Comparison of ENCODE assay signal across 21 cellular contexts in genomic region chr1:150386546-150387080, GRCh38. TPM values are rescaled to one million over a fixed set of nuclear protein-coding genes. Genes with fewer than 3 reads are reported as not detected.
DNase-seq lines count a peak whose midpoint lies in the region; ATAC-seq and TF ChIP-seq lines count a peak whose summit lies in the region.
"Had no signal": no experiment of that assay in that cellular context is flagged by ENCODE, and none has a peak within 500 bp of the region (broad histone marks: within the 10 kb centered on the region; RNA-seq: fewer than 3 reads in every experiment).

No MANE protein-coding gene starts in this region.

- H3K36me3 Mint-ChIP-seq in activated T-helper 17 cell treated with anti-CD3 and anti-CD28 coated beads, Interleukin-2, amount 50 U/mL, for 72 hours (ENCODE audit: low read depth), result peaks cover 11% of the 10 kb centered on the region
- H3K36me3 Mint-ChIP-seq in nephron progenitor cell (ENCODE audit: low read depth), result peaks cover 4% of the 10 kb centered on the region

- H3K4me3 Mint-ChIP-seq in activated T-helper 17 cell treated with anti-CD3 and anti-CD28 coated beads, Interleukin-2, amount 50 U/mL, for 72 hours, result peak overlapping the region; percentile 17
- no peak overlapping the region for H3K4me3 Mint-ChIP-seq in nephron progenitor cell

- peak overlapping the region; percentile 63 for H3K4me3 ChIP-seq in KMS-11 (IDR thresholded peaks at IDR 0.05; ENCODE audit: insufficient read depth, low read depth, low read length)
- H3K4me3 ChIP-seq: BLaER1, gastrocnemius medialis, HAP-1, spleen, upper lobe of right lung had no signal

- H3K27me3 Mint-ChIP-seq in activated T-helper 17 cell treated with anti-CD3 and anti-CD28 coated beads, Interleukin-2, amount 50 U/mL, for 72 hours, result no peaks in the 10 kb centered on the region
- no peaks in the 10 kb centered on the region for H3K27me3 Mint-ChIP-seq in nephron progenitor cell (ENCODE audit: low read depth, poor library complexity)

- H2AFZ ChIP-seq in KMS-11 (ENCODE audit: low read depth), result no peak overlapping the region

- H3K4me2 ChIP-seq in KMS-11, result peak overlapping the region; percentile 73
- H3K4me2 ChIP-seq: BLaER1 had no signal

- H3K27me3 ChIP-seq in KMS-11 (ENCODE audit: insufficient read depth, low read depth), result no peaks in the 10 kb centered on the region
- H3K27me3 ChIP-seq: BLaER1, gastrocnemius medialis, spleen, upper lobe of right lung had no signal

- peaks cover 25% of the 10 kb centered on the region for H3K4me1 Mint-ChIP-seq in activated T-helper 17 cell treated with anti-CD3 and anti-CD28 coated beads, Interleukin-2, amount 50 U/mL, for 72 hours
- H3K4me1 Mint-ChIP-seq in nephron progenitor cell, result peaks cover 16% of the 10 kb centered on the region

- peaks cover 70% of the 10 kb centered on the region for H3K4me1 ChIP-seq in KMS-11 (ENCODE audit: low read depth, poor library complexity, severe bottlenecking)
- H3K4me1 ChIP-seq: BLaER1 had no signal

- peak overlapping the region; percentile 55 for H3K27ac Mint-ChIP-seq in activated T-helper 17 cell treated with anti-CD3 and anti-CD28 coated beads, Interleukin-2, amount 50 U/mL, for 72 hours
- H3K27ac Mint-ChIP-seq in nephron progenitor cell, result peak overlapping the region; percentile 60

- H3K36me3 ChIP-seq in KMS-11 (ENCODE audit: insufficient read depth), result no peaks in the 10 kb centered on the region
- H3K36me3 ChIP-seq: gastrocnemius medialis, HAP-1, upper lobe of right lung had no signal

- no peak for ATAC-seq in activated T-helper 17 cell treated with anti-CD3 and anti-CD28 coated beads, Interleukin-2, amount 50 U/mL, for 72 hours (replicated peaks)
- no peak for ATAC-seq in HG03039 (IDR thresholded peaks at IDR 0.05; ENCODE audit: unreplicated experiment)
- no peak for ATAC-seq in HG02938 (IDR thresholded peaks at IDR 0.05; ENCODE audit: unreplicated experiment)
- ATAC-seq: esophagus mucosa had no signal

- DNase-seq in NCI-H510A treated with DMSO at 0.1 percent for 48 hours (lab: John Stamatoyannopoulos, UW) (peak; percentile 7), NCI-H510A (lab: John Stamatoyannopoulos, UW) (no peak), nephron progenitor cell (no peak), DMS114 treated with DMSO at 0.1 percent for 48 hours (lab: John Stamatoyannopoulos, UW; ENCODE audit: unreplicated experiment) (no peak)
- DNase-seq: activated CD8-positive, alpha-beta memory T cell treated with anti-CD3 and anti-CD28 coated beads, Interleukin-2, amount 50 U/mL, for 4 hours; activated gamma-delta T cell treated with Interleukin-2 at 50 U/mL for 16 hours; central memory CD4-positive, alpha-beta T cell; gastrocnemius medialis; GF-D8; KG1; spleen; stimulated activated CD4-positive, alpha-beta T cell treated with anti-CD3 and anti-CD28 coated beads, Interleukin-4, amount 100 ng/mL, for 4 hours; upper lobe of right lung had no signal

- no peaks in the 10 kb centered on the region for H3K9me3 Mint-ChIP-seq in activated T-helper 17 cell treated with anti-CD3 and anti-CD28 coated beads, Interleukin-2, amount 50 U/mL, for 72 hours
- no peaks in the 10 kb centered on the region for H3K9me3 Mint-ChIP-seq in nephron progenitor cell

- H3K79me2 ChIP-seq in KMS-11 (ENCODE audit: insufficient read depth, low read depth), result peaks cover 85% of the 10 kb centered on the region

- peak overlapping the region; percentile 5; the same call in 1 of the 2 replicates for H3K9ac ChIP-seq in KMS-11
- H3K9ac ChIP-seq: BLaER1 had no signal

- H4K20me1 ChIP-seq in KMS-11 (ENCODE audit: insufficient read depth), result peaks cover 20% of the 10 kb centered on the region

- TF ChIP-seq CTCF in KMS-11 (conservative IDR thresholded peaks at IDR 0.05; ENCODE audit: low read depth, low read length), result no peak
- no peak for TF ChIP-seq CTCF in nephron progenitor cell (IDR thresholded peaks at IDR 0.05)

- H3K27ac ChIP-seq in KMS-11, result peak overlapping the region; percentile 60
- H3K27ac ChIP-seq: BLaER1, RWPE1, spleen, upper lobe of right lung had no signal

RNA-seq across cellular contexts. Expression of gene RPRD2, which starts 22.7 kb away (rescaled TPM):
- 10 to 100 TPM; 23.0 to 26.9 TPM for total RNA-seq in activated T-helper 17 cell treated with anti-CD3 and anti-CD28 coated beads, Interleukin-2, amount 50 U/mL, for 72 hours
